23 cellular contexts compared by ENCODE assay signal in genomic region chr2:215970425-215970824, GRCh38. TPM values are rescaled to one million over a fixed set of nuclear protein-coding genes. Genes with fewer than 3 reads are reported as not detected.
DNase-seq lines count a peak whose midpoint lies in the region; ATAC-seq and TF ChIP-seq lines count a peak whose summit lies in the region.
"Had no signal": no experiment of that assay in that cellular context is flagged by ENCODE, and none has a peak within 500 bp of the region (broad histone marks: within the 10 kb centered on the region; RNA-seq: fewer than 3 reads in every experiment).

No MANE protein-coding gene starts in this region.

- TF ChIP-seq POLR2A in stomach (IDR thresholded peaks at IDR 0.05): no peak

- H3K4me3 ChIP-seq in BLaER1 treated with 17β-estradiol and CSF1 and Interleukin-3, amounts not matched to agents 10 nM and 100 nM: no peak overlapping the region
- H3K4me3 ChIP-seq in stomach: no peak overlapping the region
- H3K4me3 ChIP-seq: A549, body of pancreas, SJSA1, vagina had no signal

- H3K9me3 Mint-ChIP-seq in activated CD4-positive, alpha-beta T cell treated with anti-CD3 and anti-CD28 coated beads, Interleukin-2, amount 10 ng/mL, durations not matched to agents 24 days and 14 days: peaks cover 14% of the 10 kb centered on the region
- peaks cover 0 to 2% of the 10 kb centered on the region in 2 donors for H3K9me3 Mint-ChIP-seq in activated T-cell treated with anti-CD3 and anti-CD28 coated beads, Interleukin-2, amount 50 U/mL, for 72 hours

- H4K20me1 ChIP-seq in BLaER1 treated with 17β-estradiol and CSF1 and Interleukin-3, amounts not matched to agents 10 nM and 100 nM: no peaks in the 10 kb centered on the region

- 86 to 100% (median 96%) methylated on average over 5 of the region's 5 CpGs for WGBS in stomach, 5 donors

- no peak overlapping the region for H3K4me3 Mint-ChIP-seq in activated CD4-positive, alpha-beta T cell treated with anti-CD3 and anti-CD28 coated beads, Interleukin-2, amount 10 ng/mL, durations not matched to agents 24 days and 14 days
- peak overlapping the region; percentile 28 to 49 for H3K4me3 Mint-ChIP-seq in activated T-cell treated with anti-CD3 and anti-CD28 coated beads, Interleukin-2, amount 50 U/mL, for 72 hours
- H3K4me3 Mint-ChIP-seq: CD4-positive, CD25-positive, alpha-beta regulatory T cell; dendritic cell treated with granulocyte-macrophage colony-stimulating factor and Interleukin-4, amounts not matched to agents 40 ng/mL and 50 ng/mL, for 4 days; naive thymus-derived CD4-positive, alpha-beta T cell had no signal

- no peak for TF ChIP-seq EP300 in stomach (IDR thresholded peaks at IDR 0.05)

- no peak for DNase-seq in activated CD4-positive, alpha-beta T cell treated with anti-CD3 and anti-CD28 coated beads, Interleukin-2, amount 10 ng/mL, durations not matched to agents 24 days and 14 days
- no peak for DNase-seq in activated CD4-positive, alpha-beta T cell treated with anti-CD3 and anti-CD28 coated beads for 1 hour
- peak; percentile 34 to 64 for DNase-seq in activated T-cell treated with anti-CD3 and anti-CD28 coated beads, Interleukin-2, amount 50 U/mL, for 72 hours
- peak; percentile 21 for DNase-seq in fibroblast of peridontal ligament (ENCODE audit: extremely low read depth)
- DNase-seq in stomach: no peak
- no peak for DNase-seq in NCI-H146 (lab: John Stamatoyannopoulos, UW)
- DNase-seq: activated gamma-delta T cell; body of pancreas; CD4-positive, CD25-positive, alpha-beta regulatory T cell; DMS53; erythroblast; H9; islet precursor cell; naive thymus-derived CD4-positive, alpha-beta T cell; NCI-H2171 treated with DMSO at 0.1 percent for 48 hours; OCI-M1 had no signal

- ATAC-seq in activated T-cell treated with anti-CD3 and anti-CD28 coated beads, Interleukin-2, amount 50 U/mL, for 72 hours (replicated peaks in 1 of 2): peak; percentile 99 to 100
- no peak for ATAC-seq in HG03135 (IDR thresholded peaks at IDR 0.05; ENCODE audit: unreplicated experiment)
- ATAC-seq: A549; body of pancreas; naive thymus-derived CD4-positive, alpha-beta T cell had no signal

- peaks cover 23 to 56% (median 41%) of the 10 kb centered on the region in 10 experiments for H3K4me1 ChIP-seq in BLaER1 treated with 17β-estradiol and CSF1 and Interleukin-3, amounts not matched to agents 10 nM and 100 nM
- peaks cover 0 to 13% (median 0%) of the 10 kb centered on the region in 4 donors for H3K4me1 ChIP-seq in stomach
- H3K4me1 ChIP-seq: body of pancreas, SJSA1 had no signal

- peaks cover 39% of the 10 kb centered on the region for H3K4me1 Mint-ChIP-seq in activated CD4-positive, alpha-beta T cell treated with anti-CD3 and anti-CD28 coated beads, Interleukin-2, amount 10 ng/mL, durations not matched to agents 24 days and 14 days
- peaks cover 35% of the 10 kb centered on the region for H3K4me1 Mint-ChIP-seq in activated T-cell treated with anti-CD3 and anti-CD28 coated beads, Interleukin-2, amount 50 U/mL, for 72 hours (ENCODE audit: low read depth)

- H3K27me3 ChIP-seq in BLaER1 treated with 17β-estradiol and CSF1 and Interleukin-3, amounts not matched to agents 10 nM and 100 nM: no peaks in the 10 kb centered on the region
- no peaks in the 10 kb centered on the region for H3K27me3 ChIP-seq in stomach
- H3K27me3 ChIP-seq: body of pancreas, SJSA1, vagina had no signal

- peaks cover 0 to 8% (median 0%) of the 10 kb centered on the region in 11 experiments; a peak in 2 of 22 replicates for H3K36me3 ChIP-seq in BLaER1 treated with 17β-estradiol and CSF1 and Interleukin-3, amounts not matched to agents 10 nM and 100 nM
- peaks cover 0 to 4% (median 0%) of the 10 kb centered on the region in 4 donors for H3K36me3 ChIP-seq in stomach
- H3K36me3 ChIP-seq: SJSA1, vagina had no signal

- no peak overlapping the region for H3K27ac ChIP-seq in BLaER1 treated with 17β-estradiol and CSF1 and Interleukin-3, amounts not matched to agents 10 nM and 100 nM
- H3K27ac ChIP-seq in stomach: no peak overlapping the region
- H3K27ac ChIP-seq: A549, body of pancreas, SJSA1, vagina had no signal

- peak overlapping the region in 6 of 11 experiments; percentile 62 to 87 (median 75); a peak in 7 of 22 replicates for H3K4me2 ChIP-seq in BLaER1 treated with 17β-estradiol and CSF1 and Interleukin-3, amounts not matched to agents 10 nM and 100 nM
- H3K4me2 ChIP-seq: A549 had no signal

- H3K27ac Mint-ChIP-seq in activated CD4-positive, alpha-beta T cell treated with anti-CD3 and anti-CD28 coated beads, Interleukin-2, amount 10 ng/mL, durations not matched to agents 24 days and 14 days: peak overlapping the region; percentile 68
- peak overlapping the region; percentile 74 for H3K27ac Mint-ChIP-seq in activated T-cell treated with anti-CD3 and anti-CD28 coated beads, Interleukin-2, amount 50 U/mL, for 72 hours
- H3K27ac Mint-ChIP-seq: CD4-positive, CD25-positive, alpha-beta regulatory T cell; dendritic cell treated with granulocyte-macrophage colony-stimulating factor and Interleukin-4, amounts not matched to agents 40 ng/mL and 50 ng/mL, for 4 days; H9; naive thymus-derived CD4-positive, alpha-beta T cell had no signal

- no peak overlapping the region for H3K9ac ChIP-seq in BLaER1 treated with 17β-estradiol and CSF1 and Interleukin-3, amounts not matched to agents 10 nM and 100 nM
- H3K9ac ChIP-seq: KMS-11 had no signal

- H3K36me3 Mint-ChIP-seq in activated CD4-positive, alpha-beta T cell treated with anti-CD3 and anti-CD28 coated beads, Interleukin-2, amount 10 ng/mL, durations not matched to agents 24 days and 14 days (ENCODE audit: low read depth): peaks cover 26% of the 10 kb centered on the region
- H3K36me3 Mint-ChIP-seq in activated T-cell treated with anti-CD3 and anti-CD28 coated beads, Interleukin-2, amount 50 U/mL, for 72 hours (ENCODE audit: insufficient read depth in 2 of 2): peaks cover 9% of the 10 kb centered on the region in 2 donors

- H3K9me3 ChIP-seq in BLaER1 treated with 17β-estradiol and CSF1 and Interleukin-3, amounts not matched to agents 10 nM and 100 nM (replicated peaks in 1 of 11): peaks cover 0 to 22% (median 15%) of the 10 kb centered on the region in 11 experiments; a peak in 13 of 22 replicates
- H3K9me3 ChIP-seq in stomach: no peaks in the 10 kb centered on the region
- H3K9me3 ChIP-seq: A549, body of pancreas, SJSA1, vagina had no signal

- intact Hi-C loops in activated CD4-positive, alpha-beta T cell treated with anti-CD3 and anti-CD28 coated beads, Interleukin-2, amount 10 ng/mL, durations not matched to agents 24 days and 14 days (cut with micrococcal nuclease): loop anchor here (1.0 to 2.0 kb wide), 2 partner anchors 9 to 36 kb away; no protein-coding TSS in a partner anchor
- intact Hi-C loops in stomach (cut with DNase I; ENCODE audit: low total_unique reads): no loop called here

- no peak for TF ChIP-seq CTCF in stomach (IDR thresholded peaks at IDR 0.05)

- H3K27me3 Mint-ChIP-seq in activated CD4-positive, alpha-beta T cell treated with anti-CD3 and anti-CD28 coated beads, Interleukin-2, amount 10 ng/mL, durations not matched to agents 24 days and 14 days: no peaks in the 10 kb centered on the region
- H3K27me3 Mint-ChIP-seq in activated T-cell treated with anti-CD3 and anti-CD28 coated beads, Interleukin-2, amount 50 U/mL, for 72 hours (ENCODE audit: low read depth): no peaks in the 10 kb centered on the region
- H3K27me3 Mint-ChIP-seq: CD4-positive, CD25-positive, alpha-beta regulatory T cell; dendritic cell treated with granulocyte-macrophage colony-stimulating factor and Interleukin-4, amounts not matched to agents 40 ng/mL and 50 ng/mL, for 4 days; naive thymus-derived CD4-positive, alpha-beta T cell had no signal

RNA-seq across cellular contexts. Expression of gene MREG, which starts 42.9 kb away (rescaled TPM):
- total RNA-seq in activated CD4-positive, alpha-beta T cell treated with anti-CD3 and anti-CD28 coated beads, Interleukin-2, amount 10 ng/mL, durations not matched to agents 24 days and 14 days: 10.6 and 10.9 TPM in 2 replicates
- 10 to 100 TPM in 1 of 2 donors, 1 to 10 TPM in 1; 9.0 to 10.8 TPM for total RNA-seq in activated T-cell treated with anti-CD3 and anti-CD28 coated beads, Interleukin-2, amount 50 U/mL, for 72 hours
- total RNA-seq in stomach: 10 to 100 TPM in 1 of 5 donors, 1 to 10 TPM in 4; 2.2 to 21.7 (median 5.5) TPM
- 1 to 10 TPM; 2.6 to 7.3 (median 2.6) TPM for polyA plus RNA-seq in stomach

Comparison
In these comparisons a context has a peak if more than half of its experiments do, and no peak if none do; other contexts are left out.
1. DNase-seq: peak in activated T-cell treated with anti-CD3 and anti-CD28 coated beads, Interleukin-2, amount 50 U/mL, for 72 hours (2 of 2) and fibroblast of peridontal ligament (single experiment); none in activated CD4-positive, alpha-beta T cell treated with anti-CD3 and anti-CD28 coated beads, Interleukin-2, amount 10 ng/mL, durations not matched to agents 24 days and 14 days (single experiment), activated CD4-positive, alpha-beta T cell treated with anti-CD3 and anti-CD28 coated beads for 1 hour (single experiment), stomach (single experiment) and NCI-H146 (single experiment).